Comparison of ENCODE assay signal across 8 cellular contexts in the genomic region with DNA sequence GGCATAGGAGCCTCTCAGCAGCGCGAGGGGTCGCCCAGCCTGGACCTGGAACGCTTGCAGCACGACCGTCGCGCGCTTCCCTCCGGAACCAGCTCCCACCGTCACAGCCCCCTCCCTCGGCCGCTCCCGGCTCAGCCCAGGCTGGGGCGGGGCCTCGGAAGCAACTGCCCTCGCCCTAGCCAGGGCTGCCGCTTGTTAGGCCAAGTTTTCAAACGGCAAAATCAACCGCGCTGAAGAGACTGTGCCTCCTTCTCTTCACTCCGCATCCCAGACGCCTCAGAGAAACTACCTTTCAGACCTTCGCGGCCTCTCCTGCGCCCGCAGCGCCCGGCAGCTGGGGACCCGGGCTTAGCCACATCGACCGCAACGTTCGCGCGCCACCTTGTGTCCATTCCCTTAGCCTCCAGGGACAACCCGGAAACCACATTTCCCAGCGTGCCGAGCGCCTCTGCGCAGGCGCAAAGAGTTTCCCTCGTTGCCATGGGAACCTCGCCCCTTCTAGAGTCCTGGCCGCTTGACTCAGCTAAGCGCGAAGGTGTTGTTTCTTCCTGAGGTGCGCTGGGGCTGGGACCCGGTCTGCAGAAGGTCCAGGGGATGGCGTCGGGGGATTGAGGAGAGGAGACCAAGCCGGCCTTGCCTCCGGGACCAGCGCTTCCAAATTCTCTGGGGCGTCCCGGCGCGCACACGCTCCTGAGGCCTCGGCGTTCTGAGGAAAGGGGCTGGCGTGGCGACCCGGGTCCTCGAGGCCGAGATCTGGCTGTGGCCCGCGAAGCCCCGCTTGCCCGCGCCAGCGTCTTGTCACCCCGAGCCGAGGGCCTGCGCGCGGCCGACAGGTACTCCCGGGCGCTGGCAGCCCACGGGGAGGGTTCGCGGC. TPM values are rescaled to one million over a fixed set of nuclear protein-coding genes. Genes with fewer than 3 reads are reported as not detected.
DNase-seq lines count a peak whose midpoint lies in the region; ATAC-seq and TF ChIP-seq lines count a peak whose summit lies in the region.

No MANE protein-coding gene starts in this region.

- intact Hi-C loops in CD4-positive, alpha-beta memory T cell (cut with micrococcal nuclease), result loop anchor here (1.0 to 2.0 kb wide), 8 partner anchors 15 to 236 kb away; partner anchors contain the start of genes GRK2 and SSH3
- intact Hi-C loops in dorsolateral prefrontal cortex (cut with DNase I) (loop anchor here (1.0 to 10.0 kb wide), 6 partner anchors 51 to 236 kb away; partner anchors contain the start of gene GRK2 (in 2 of the 2)), lower leg skin (cut with DNase I; ENCODE audit: low total_unique reads) (no loop called here)

- peak; percentile 96 to 99 (median 97) for DNase-seq in CD4-positive, alpha-beta memory T cell
- DNase-seq in NCI-H748 treated with DMSO at 0.1 percent for 48 hours (lab: John Stamatoyannopoulos, UW) (peak; percentile 96), dorsolateral prefrontal cortex (peak; percentile 92 to 98 (median 96)), lower leg skin (ENCODE audit: low spot score in 2 of 2) (peak; percentile 95 to 99)
- DNase-seq in activated CD4-positive, alpha-beta T cell treated with anti-CD3 and anti-CD28 coated beads, Interleukin-2, amount 50 U/mL, for 48 hours, result peak; percentile 99
- DNase-seq in stimulated activated CD4-positive, alpha-beta T cell treated with anti-CD3 and anti-CD28 coated beads, Interleukin-4, amount 100 ng/mL, for 4 hours, result peak; percentile 97 to 98

- peaks cover 0 to 4% of the 10 kb centered on the region in 2 donors for H3K36me3 Mint-ChIP-seq in CD4-positive, alpha-beta memory T cell

- TF ChIP-seq POLR2A in lower leg skin (IDR thresholded peaks at IDR 0.05), result no peak

- ATAC-seq in GM19397 (IDR thresholded peaks at IDR 0.05; ENCODE audit: unreplicated experiment) (peak; percentile 79), HG03571 (IDR thresholded peaks at IDR 0.05; ENCODE audit: unreplicated experiment) (peak; percentile 75)

- H3K9me3 Mint-ChIP-seq in CD4-positive, alpha-beta memory T cell, result peaks cover 0 to 4% (median 0%) of the 10 kb centered on the region in 8 donors

- TF ChIP-seq CTCF in dorsolateral prefrontal cortex (IDR thresholded peaks at IDR 0.05 in 54 of 56, conservative IDR thresholded peaks at IDR 0.05 in 2 of 56; ENCODE audit: low read depth in 1 of 56, partially characterized antibody in 56 of 56) (peak; percentile 92 to 99 (median 97)), lower leg skin (IDR thresholded peaks at IDR 0.05) (peak in 2 of 3 donors; percentile 41 to 96)

- peaks cover 33% of the 10 kb centered on the region for H3K4me1 ChIP-seq in CD4-positive, alpha-beta memory T cell (ENCODE audit: insufficient read depth, low read length)

- H3K4me1 Mint-ChIP-seq in CD4-positive, alpha-beta memory T cell, result peaks cover 24 to 47% (median 38%) of the 10 kb centered on the region in 4 donors

- H3K4me3 Mint-ChIP-seq in CD4-positive, alpha-beta memory T cell, result peak overlapping the region; percentile 94 to 99 (median 98)

- 1% methylated on average over 36 to 62 of the region's 83 CpGs for WGBS in lower leg skin, 2 donors

- CTCF ChIA-PET in CD4-positive, alpha-beta memory T cell (lab: Charles Lee; ENCODE audit: partially characterized antibody), result interaction anchor here (0.8 to 11.2 kb wide), 24 partner anchors 9 to 237 kb away, joined by 3 to 155 read pairs (median 5); partner anchors contain the start of genes ANKRD13D, GRK2, POLD4 and SSH3

- H3K27ac Mint-ChIP-seq in CD4-positive, alpha-beta memory T cell, result peak overlapping the region; percentile 95 to 99 (median 98)

- peak overlapping the region; percentile 91 for H3K4me3 ChIP-seq in CD4-positive, alpha-beta memory T cell (ENCODE audit: low read length in 2 of 2)
- H3K4me3 ChIP-seq in dorsolateral prefrontal cortex (peak overlapping the region; percentile 60 to 99 (median 86)), lower leg skin (ENCODE audit: low read depth, poor library complexity, severe bottlenecking) (peak overlapping the region; percentile 66)

- POLR2A ChIA-PET in CD4-positive, alpha-beta memory T cell (lab: Charles Lee; ENCODE audit: partially characterized antibody), result interaction anchor here (0.6 to 13.1 kb wide), 23 partner anchors 11 to 199 kb away, joined by 3 to 358 read pairs (median 6); partner anchors contain the start of genes ANKRD13D, CLCF1, GRK2 and POLD4

- no peaks in the 10 kb centered on the region for H3K36me3 ChIP-seq in CD4-positive, alpha-beta memory T cell (ENCODE audit: insufficient read depth, low read length)

- H3K27me3 Mint-ChIP-seq in CD4-positive, alpha-beta memory T cell, result no peaks in the 10 kb centered on the region

- no peaks in the 10 kb centered on the region for H3K27me3 ChIP-seq in CD4-positive, alpha-beta memory T cell (ENCODE audit: insufficient read depth, low read length)
- H3K27me3 ChIP-seq in dorsolateral prefrontal cortex, result no peaks in the 10 kb centered on the region

- H3K9me3 ChIP-seq in CD4-positive, alpha-beta memory T cell (ENCODE audit: control insufficient read depth in 1 of 2, low read length in 2 of 2), result no peaks in the 10 kb centered on the region

- peak overlapping the region; percentile 69 for H3K27ac ChIP-seq in CD4-positive, alpha-beta memory T cell (ENCODE audit: low read depth, low read length)
- H3K27ac ChIP-seq in dorsolateral prefrontal cortex, result peak overlapping the region; percentile 69 to 99 (median 96)

RNA-seq across cellular contexts. Expression of gene SSH3, which starts 14.3 kb away (rescaled TPM):
- total RNA-seq in CD4-positive, alpha-beta memory T cell, result 10 to 100 TPM; 22.5 to 26.3 TPM
- polyA plus RNA-seq in CD4-positive, alpha-beta memory T cell, result 1 to 10 TPM in 1 of 2 donors, under 1 TPM in 1; 0.79 to 6.5 TPM
- total RNA-seq in dorsolateral prefrontal cortex (10 to 100 TPM; 15.0 to 46.9 (median 26.2) TPM), lower leg skin (10 to 100 TPM; 58.6 to 71.0 (median 62.0) TPM)

RNA-seq across cellular contexts. Expression of gene ANKRD13D, which starts 28.5 kb away (rescaled TPM):
- 100 to 1,000 TPM; 244 to 247 TPM for total RNA-seq in CD4-positive, alpha-beta memory T cell
- polyA plus RNA-seq in CD4-positive, alpha-beta memory T cell, result 10 to 100 TPM; 12.0 to 31.3 TPM
- total RNA-seq in dorsolateral prefrontal cortex (100 to 1,000 TPM in 5 of 120 experiments, 10 to 100 TPM in 115; 54.5 to 110 (median 77.3) TPM), lower leg skin (10 to 100 TPM; 60.5 to 84.7 (median 72.8) TPM)

RNA-seq across cellular contexts. Expression of gene POLD4, which starts 35.7 kb away (rescaled TPM):
- 10 to 100 TPM; 87.9 to 91.3 TPM for total RNA-seq in CD4-positive, alpha-beta memory T cell
- polyA plus RNA-seq in CD4-positive, alpha-beta memory T cell, result 10 to 100 TPM; 93.6 to 96.2 TPM
- 10 to 100 TPM; 11.4 to 49.5 (median 26.7) TPM for total RNA-seq in dorsolateral prefrontal cortex
- 100 to 1,000 TPM in 1 of 4 donors, 10 to 100 TPM in 3; 82.3 to 126 (median 86.4) TPM for total RNA-seq in lower leg skin

RNA-seq across cellular contexts. Expression of gene GRK2, which starts 51.3 kb away (rescaled TPM):
- total RNA-seq in CD4-positive, alpha-beta memory T cell, result 100 to 1,000 TPM; 299 to 310 TPM
- polyA plus RNA-seq in CD4-positive, alpha-beta memory T cell, result 10 to 100 TPM; 12.8 to 63.7 TPM
- 100 to 1,000 TPM in 93 of 120 experiments, 10 to 100 TPM in 27; 63.9 to 144 (median 111) TPM for total RNA-seq in dorsolateral prefrontal cortex
- total RNA-seq in lower leg skin, result 100 to 1,000 TPM in 3 of 4 donors, 10 to 100 TPM in 1; 81.1 to 127 (median 114) TPM

RNA-seq across cellular contexts. Expression of gene CLCF1, which starts 55.8 kb away (rescaled TPM):
- total RNA-seq in CD4-positive, alpha-beta memory T cell, result 1 to 10 TPM; 5.4 to 6.4 TPM
- 1 to 10 TPM in 1 of 2 donors, under 1 TPM in 1; 0.45 to 4.4 TPM for polyA plus RNA-seq in CD4-positive, alpha-beta memory T cell
- total RNA-seq in dorsolateral prefrontal cortex, result 1 to 10 TPM in 8 of 120 experiments, under 1 TPM in 50, not detected in 62; 0.23 to 2.5 (median 0.50) TPM
- 1 to 10 TPM; 2.2 to 3.3 (median 2.5) TPM for total RNA-seq in lower leg skin

Comparison
In these comparisons a context has a peak if more than half of its experiments do, and no peak if none do; other contexts are left out.
1. Peak in every context shown above with its lines: DNase-seq, ATAC-seq, H3K4me3 ChIP-seq and H3K27ac ChIP-seq.